In the genomic region with DNA sequence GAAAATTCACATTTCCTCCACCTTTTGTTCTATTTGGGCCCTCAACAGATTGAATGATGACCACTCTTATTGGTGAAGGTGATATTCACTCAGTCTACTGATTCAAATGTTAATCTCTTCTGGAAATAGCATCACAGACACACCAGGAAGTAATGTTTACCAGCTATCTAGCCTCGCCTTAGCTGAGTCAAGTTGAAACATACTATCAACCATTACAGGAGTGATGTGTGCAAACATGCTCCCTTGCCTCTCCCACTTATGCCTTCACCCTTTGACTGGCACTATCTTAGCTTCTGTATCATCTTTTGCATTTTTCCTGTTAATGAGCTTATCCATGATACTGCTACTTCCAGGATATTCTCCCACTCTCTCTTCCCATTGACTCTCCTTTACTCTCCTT, we compare ENCODE assay signal across 13 cellular contexts.
DNase-seq lines count a peak whose midpoint lies in the region; ATAC-seq and TF ChIP-seq lines count a peak whose summit lies in the region.
"Had no signal": no experiment of that assay in that cellular context is flagged by ENCODE, and none has a peak within 500 bp of the region (broad histone marks: within the 10 kb centered on the region; RNA-seq: fewer than 3 reads in every experiment).

No MANE protein-coding gene starts in this region.

- intact Hi-C loops in adrenal gland (cut with DNase I): no loop called here
- intact Hi-C loops in esophagus squamous epithelium (cut with DNase I): no loop called here

- H3K27ac ChIP-seq in adrenal gland (no peak overlapping the region), esophagus squamous epithelium (no peak overlapping the region)

- 71 to 87% (median 79%) methylated on average over 1 of the region's 1 CpG for WGBS in adrenal gland, 4 donors
- 40 to 44% methylated on average over 1 of the region's 1 CpG for WGBS in esophagus squamous epithelium, 2 donors

- ATAC-seq in GM19372 (IDR thresholded peaks at IDR 0.05; ENCODE audit: low read depth, unreplicated experiment): peak; percentile 50
- peak; percentile 84 for ATAC-seq in HG02763 (IDR thresholded peaks at IDR 0.05; ENCODE audit: unreplicated experiment)
- ATAC-seq in HG03457 (IDR thresholded peaks at IDR 0.05; ENCODE audit: unreplicated experiment): peak; percentile 56
- no peak for ATAC-seq in GM21526 (IDR thresholded peaks at IDR 0.05; ENCODE audit: low FRiP score, unreplicated experiment)

- no peak for TF ChIP-seq POLR2A in adrenal gland (IDR thresholded peaks at IDR 0.05)
- TF ChIP-seq POLR2A in esophagus squamous epithelium (IDR thresholded peaks at IDR 0.05): no peak

- H3K9me3 ChIP-seq in adrenal gland (replicated peaks in 1 of 3): no peaks in the 10 kb centered on the region
- H3K9me3 ChIP-seq in esophagus squamous epithelium: no peaks in the 10 kb centered on the region

- DNase-seq in GM12865 (ENCODE audit: low read depth) (peak; percentile 24), adrenal gland (no peak), esophagus squamous epithelium (lab: John Stamatoyannopoulos, UW) (no peak)
- no peak for DNase-seq in activated T-cell treated with anti-CD3 and anti-CD28 coated beads, Interleukin-2, amount 50 U/mL, for 48 hours
- DNase-seq: DMS 273 treated with DMSO at 0.1 percent for 48 hours, hypothalamus, NCI-H1048, NCI-H526 treated with DMSO at 0.1 percent for 48 hours, SHP77 had no signal

- H3K4me1 ChIP-seq in adrenal gland (replicated peaks in 1 of 2): no peaks in the 10 kb centered on the region
- H3K4me1 ChIP-seq in esophagus squamous epithelium: no peaks in the 10 kb centered on the region

- H3K4me3 ChIP-seq in GM12865 (ENCODE audit: low read depth, low read length) (no peak overlapping the region), adrenal gland (no peak overlapping the region), esophagus squamous epithelium (no peak overlapping the region)

- TF ChIP-seq CTCF in GM12865 (IDR thresholded peaks at IDR 0.05; ENCODE audit: insufficient read depth, low read depth, low read length, missing control alignments) (no peak), adrenal gland (IDR thresholded peaks at IDR 0.05) (no peak), esophagus squamous epithelium (IDR thresholded peaks at IDR 0.05) (no peak)

- no peaks in the 10 kb centered on the region for H3K36me3 ChIP-seq in adrenal gland (replicated peaks in 1 of 2)
- H3K36me3 ChIP-seq in esophagus squamous epithelium: no peaks in the 10 kb centered on the region

- no peaks in the 10 kb centered on the region for H3K27me3 ChIP-seq in adrenal gland
- no peaks in the 10 kb centered on the region for H3K27me3 ChIP-seq in esophagus squamous epithelium
